8 cellular contexts compared by ENCODE assay signal in genomic region chr9:114434878-114435311, GRCh38. TPM values are rescaled to one million over a fixed set of nuclear protein-coding genes. Genes with fewer than 3 reads are reported as not detected.
DNase-seq lines count a peak whose midpoint lies in the region; ATAC-seq and TF ChIP-seq lines count a peak whose summit lies in the region.

No MANE protein-coding gene starts in this region.

- H3K4me1 ChIP-seq in OCI-LY3 (ENCODE audit: low read length) (no peaks in the 10 kb centered on the region), neuronal stem cell (ENCODE audit: control insufficient read depth in 2 of 2, insufficient read depth in 1 of 2, low read depth in 1 of 2, low read length in 2 of 2) (peaks cover 0 to 1% of the 10 kb centered on the region in 2 donors), aorta (ENCODE audit: control insufficient read depth in 1 of 2, insufficient read depth in 2 of 2, low read length in 2 of 2) (no peaks in the 10 kb centered on the region)

- peaks cover 0 to 3% of the 10 kb centered on the region in 2 donors for H3K4me1 Mint-ChIP-seq in natural killer cell treated with Interleukin-12 subunit alpha and Interleukin-12 subunit beta and Interleukin-15 and Interleukin-18, amount 100 ng/mL, for 72 hours (ENCODE audit: low read depth in 2 of 2)

- H3K79me1 ChIP-seq in neuronal stem cell (ENCODE audit: low read depth, low read length): no peaks in the 10 kb centered on the region

- H3K4me3 Mint-ChIP-seq in natural killer cell treated with Interleukin-12 subunit alpha and Interleukin-12 subunit beta and Interleukin-15 and Interleukin-18, amount 100 ng/mL, for 72 hours: no peak overlapping the region

- H2AFZ ChIP-seq in OCI-LY3 (ENCODE audit: low read depth, low read length) (no peak overlapping the region), neuronal stem cell (ENCODE audit: low read length) (no peak overlapping the region)

- no peak overlapping the region for H3K9ac ChIP-seq in OCI-LY3 (ENCODE audit: low read length)
- H3K9ac ChIP-seq in neuronal stem cell (ENCODE audit: low read depth, low read length, poor library complexity): no peak overlapping the region

- ATAC-seq in HG03432 (IDR thresholded peaks at IDR 0.05; ENCODE audit: unreplicated experiment) (peak; percentile 43), HG03439 (IDR thresholded peaks at IDR 0.05; ENCODE audit: unreplicated experiment) (no peak), aorta (ENCODE audit: low FRiP score) (no peak)
- no peak for ATAC-seq in natural killer cell treated with Interleukin-12 subunit alpha and Interleukin-12 subunit beta and Interleukin-15 and Interleukin-18, amount 100 ng/mL, for 72 hours

- no peak overlapping the region for H3K27ac Mint-ChIP-seq in natural killer cell treated with Interleukin-12 subunit alpha and Interleukin-12 subunit beta and Interleukin-15 and Interleukin-18, amount 100 ng/mL, for 72 hours

- H3K18ac ChIP-seq in neuronal stem cell (ENCODE audit: low read length): no peak overlapping the region

- H3K27me3 ChIP-seq in OCI-LY3 (ENCODE audit: low read depth, low read length) (no peaks in the 10 kb centered on the region), neuronal stem cell (ENCODE audit: control insufficient read depth in 3 of 3, insufficient read depth in 3 of 3, low read depth in 1 of 3, low read length in 3 of 3) (no peaks in the 10 kb centered on the region), aorta (ENCODE audit: control insufficient read depth in 1 of 2, insufficient read depth in 2 of 2, low read length in 1 of 2) (no peaks in the 10 kb centered on the region)

- H3K4me2 ChIP-seq in OCI-LY3 (ENCODE audit: low read length) (no peak overlapping the region), neuronal stem cell (ENCODE audit: insufficient read depth, low read length, poor library complexity, severe bottlenecking) (no peak overlapping the region)

- TF ChIP-seq CTCF in OCI-LY3 (IDR thresholded peaks at IDR 0.05; ENCODE audit: low read depth, low read length) (peak; percentile 77), epithelial cell of esophagus (IDR thresholded peaks at IDR 0.05; ENCODE audit: insufficient read depth, low read depth, low read length, missing control alignments) (peak; percentile 87)

- H2BK120ac ChIP-seq in neuronal stem cell (ENCODE audit: low read depth, low read length): no peak overlapping the region

- intact Hi-C loops in aorta (cut with DNase I): no loop called here

- no peaks in the 10 kb centered on the region for H3K36me3 Mint-ChIP-seq in natural killer cell treated with Interleukin-12 subunit alpha and Interleukin-12 subunit beta and Interleukin-15 and Interleukin-18, amount 100 ng/mL, for 72 hours

- no peak overlapping the region for H4K8ac ChIP-seq in neuronal stem cell (ENCODE audit: low read depth, low read length)

- no peaks in the 10 kb centered on the region for H3K27me3 Mint-ChIP-seq in natural killer cell treated with Interleukin-12 subunit alpha and Interleukin-12 subunit beta and Interleukin-15 and Interleukin-18, amount 100 ng/mL, for 72 hours

- H3K79me2 ChIP-seq in OCI-LY3 (ENCODE audit: low read length): no peaks in the 10 kb centered on the region

- no peak overlapping the region for H2BK12ac ChIP-seq in neuronal stem cell (ENCODE audit: low read length)

- no CpG with 5 or more reads among the region's 9 CpGs for WGBS in neuronal stem cell (ENCODE audit: extremely low coverage in 2 of 2, insufficient read length in 2 of 2, insufficient replicate concordance in 1 of 2), 2 donors
- 44 to 45% methylated on average over 9 of the region's 9 CpGs for WGBS in aorta, 2 donors

- H3K27ac ChIP-seq in OCI-LY3 (ENCODE audit: low read length) (no peak overlapping the region), neuronal stem cell (replicated peaks; ENCODE audit: low read length) (no peak overlapping the region), aorta (ENCODE audit: low read depth in 1 of 2, low read length in 2 of 2) (no peak overlapping the region)

- H3K4ac ChIP-seq in neuronal stem cell (ENCODE audit: low read length): no peak overlapping the region

- H3K9me3 ChIP-seq in OCI-LY3 (ENCODE audit: insufficient read depth, low read length): no peaks in the 10 kb centered on the region
- H3K9me3 ChIP-seq in neuronal stem cell (replicated peaks in 1 of 2; ENCODE audit: control insufficient read depth in 2 of 2, insufficient read depth in 1 of 2, low read depth in 1 of 2, low read length in 2 of 2): no peaks in the 10 kb centered on the region
- no peaks in the 10 kb centered on the region for H3K9me3 ChIP-seq in aorta (ENCODE audit: control insufficient read depth, low read length)

- no peaks in the 10 kb centered on the region for H3K9me3 Mint-ChIP-seq in natural killer cell treated with Interleukin-12 subunit alpha and Interleukin-12 subunit beta and Interleukin-15 and Interleukin-18, amount 100 ng/mL, for 72 hours

- H4K91ac ChIP-seq in neuronal stem cell (ENCODE audit: low read depth, low read length, poor library complexity): no peak overlapping the region

- no peak overlapping the region for H3K14ac ChIP-seq in neuronal stem cell (ENCODE audit: low read length)

- no peaks in the 10 kb centered on the region; the same call in 1 of the 2 replicates for H4K20me1 ChIP-seq in OCI-LY3 (ENCODE audit: insufficient read depth, low read length)

- no peak overlapping the region for H2AK5ac ChIP-seq in neuronal stem cell (ENCODE audit: low read depth, low read length)

- DNase-seq in DMS153 treated with DMSO at 0.1 percent for 48 hours (lab: John Stamatoyannopoulos, UW; ENCODE audit: unreplicated experiment) (peak; percentile 40), epithelial cell of esophagus (ENCODE audit: low read depth) (peak; percentile 68), neuronal stem cell (ENCODE audit: low spot score) (peak; percentile 37), aorta (no peak)
- DNase-seq in natural killer cell treated with Interleukin-12 subunit alpha and Interleukin-12 subunit beta and Interleukin-15 and Interleukin-18, amount 100 ng/mL, for 72 hours (ENCODE audit: low spot score): no peak

- H3K36me3 ChIP-seq in OCI-LY3 (replicated peaks; ENCODE audit: low read depth, low read length) (no peaks in the 10 kb centered on the region), neuronal stem cell (replicated peaks in 1 of 2; ENCODE audit: control insufficient read depth in 2 of 2, insufficient read depth in 2 of 2, low read length in 2 of 2) (no peaks in the 10 kb centered on the region), aorta (ENCODE audit: control insufficient read depth in 1 of 2, insufficient read depth in 2 of 2, low read length in 1 of 2) (no peaks in the 10 kb centered on the region)

- H2BK15ac ChIP-seq in neuronal stem cell (ENCODE audit: low read length): no peak overlapping the region

- no peak overlapping the region for H2BK5ac ChIP-seq in neuronal stem cell (ENCODE audit: low read length)

- H3K23ac ChIP-seq in neuronal stem cell (ENCODE audit: low read depth, low read length, poor library complexity): no peak overlapping the region

- H3K4me3 ChIP-seq in OCI-LY3 (ENCODE audit: low read length) (no peak overlapping the region), epithelial cell of esophagus (ENCODE audit: low read length) (no peak overlapping the region), neuronal stem cell (ENCODE audit: low read length in 2 of 2) (no peak overlapping the region), aorta (ENCODE audit: low read length in 2 of 2) (no peak overlapping the region)

RNA-seq across cellular contexts. Expression of gene AKNA, which starts 47.1 kb away (rescaled TPM):
- polyA plus RNA-seq in neuronal stem cell (2013, experiment 1 of 2): 13.9 TPM
- polyA plus RNA-seq in neuronal stem cell (2013, experiment 2 of 2): 13.8 TPM
- total RNA-seq in aorta: 10 to 100 TPM; 36.5 to 56.0 TPM
- polyA plus RNA-seq in aorta: 10 to 100 TPM; 11.9 to 27.5 TPM
- total RNA-seq in natural killer cell treated with Interleukin-12 subunit alpha and Interleukin-12 subunit beta and Interleukin-15 and Interleukin-18, amount 100 ng/mL, for 72 hours: 100 to 1,000 TPM; 332 to 469 TPM

Comparison
In these comparisons a context has a peak if more than half of its experiments do, and no peak if none do; other contexts are left out.
1. DNase-seq: peak in DMS153 treated with DMSO at 0.1 percent for 48 hours (single experiment), epithelial cell of esophagus (single experiment) and neuronal stem cell (single experiment); none in aorta (0 of 2) and natural killer cell treated with Interleukin-12 subunit alpha and Interleukin-12 subunit beta and Interleukin-15 and Interleukin-18, amount 100 ng/mL, for 72 hours (single experiment).
2. RNA of gene AKNA, which starts 47.1 kb away (total RNA-seq): 332 to 469 TPM in natural killer cell treated with Interleukin-12 subunit alpha and Interleukin-12 subunit beta and Interleukin-15 and Interleukin-18, amount 100 ng/mL, for 72 hours; 36.5 to 56.0 TPM in aorta; every median in the first group is over 4 times any median in the second.